Comparison of ENCODE assay signal across 35 cellular contexts in genomic region chr9:98766548-98766947, GRCh38. TPM values are rescaled to one million over a fixed set of nuclear protein-coding genes. Genes with fewer than 3 reads are reported as not detected.
DNase-seq lines count a peak whose midpoint lies in the region; ATAC-seq and TF ChIP-seq lines count a peak whose summit lies in the region.
"Had no signal": no experiment of that assay in that cellular context is flagged by ENCODE, and none has a peak within 500 bp of the region (broad histone marks: within the 10 kb centered on the region; RNA-seq: fewer than 3 reads in every experiment).

No MANE protein-coding gene starts in this region.

- H3K27ac ChIP-seq in foreskin keratinocyte, result no peak overlapping the region
- H3K27ac ChIP-seq: cardiac muscle cell, colonic mucosa, heart left ventricle, spleen, thoracic aorta, vagina, VCaP had no signal

- H3K27me3 ChIP-seq in adipocyte (replicated peaks; ENCODE audit: control insufficient read depth, insufficient read depth, low read length) (no peaks in the 10 kb centered on the region), foreskin keratinocyte (no peaks in the 10 kb centered on the region)
- H3K27me3 ChIP-seq: BE2C, cardiac muscle cell, colonic mucosa, heart left ventricle, spleen, vagina had no signal

- peaks cover 14% of the 10 kb centered on the region for H3K9me3 ChIP-seq in adipocyte (ENCODE audit: control insufficient read depth, low read length)
- H3K9me3 ChIP-seq: BE2C, colonic mucosa, vagina had no signal

- peaks cover 74% of the 10 kb centered on the region for H3K36me3 ChIP-seq in adipocyte (ENCODE audit: control insufficient read depth, insufficient read depth, low read length, severe bottlenecking)
- H3K36me3 ChIP-seq: BE2C, cardiac muscle cell, colonic mucosa had no signal

- H3K4me3 ChIP-seq in adipocyte (ENCODE audit: low read length), result no peak overlapping the region
- H3K4me3 ChIP-seq: cardiac muscle cell, colonic mucosa, heart left ventricle, spleen, thoracic aorta, vagina had no signal

- ATAC-seq in HG03196 (IDR thresholded peaks at IDR 0.05; ENCODE audit: unreplicated experiment), result no peak
- no peak for ATAC-seq in foreskin keratinocyte
- ATAC-seq: activated naive CD4-positive, alpha-beta T cell treated with anti-CD3 and anti-CD28 coated beads, Interleukin-2, amount 50 U/mL, for 72 hours; heart left ventricle; left ventricle myocardium superior; Panc1; right cardiac atrium; stimulated activated naive CD8-positive, alpha-beta T cell treated with anti-CD3 and anti-CD28 coated beads, Interleukin-15, amount 100 ng/mL, for 72 hours had no signal

- DNase-seq in GF-D8 (lab: John Stamatoyannopoulos, UW) (peak; percentile 30), MV-4-11 (lab: John Stamatoyannopoulos, UW) (peak; percentile 78), adipocyte (ENCODE audit: low read depth) (peak; percentile 42), iris pigment epithelial cell (ENCODE audit: low read depth) (peak; percentile 52), globus pallidus (ENCODE audit: low spot score) (no peak), HuH-7 (ENCODE audit: low spot score) (no peak), foreskin keratinocyte (no peak)
- DNase-seq: ACHN; activated CD4-positive, alpha-beta T cell treated with anti-CD3 and anti-CD28 coated beads for 4 hours; activated CD8-positive, alpha-beta memory T cell treated with anti-CD3 and anti-CD28 coated beads for 24 hours; activated T-cell treated with anti-CD3 and anti-CD28 coated beads for 4 hours; aorta; BE2C; effector CD8-positive, alpha-beta T cell; heart left ventricle; Kasumi-1; kidney; left ventricle myocardium superior; NCI-H1105; NCI-H1930; NCI-H524 treated with DMSO at 0.1 percent for 48 hours; right cardiac atrium; Right ventricle myocardium superior; spleen; stimulated activated CD4-positive, alpha-beta T cell treated with anti-CD3 and anti-CD28 coated beads, Interleukin-2, amount 100 ng/mL, for 24 hours; stimulated activated CD8-positive, alpha-beta memory T cell treated with anti-CD3 and anti-CD28 coated beads, Interleukin-4, amount 100 ng/mL, for 48 hours; stimulated activated naive CD8-positive, alpha-beta T cell treated with anti-CD3 and anti-CD28 coated beads, Interleukin-15, amount 100 ng/mL, for 72 hours had no signal

- no peak overlapping the region for H3K9ac ChIP-seq in adipocyte (ENCODE audit: low read length)

- no peak for TF ChIP-seq CTCF in foreskin keratinocyte (conservative IDR thresholded peaks at IDR 0.05)

- H3K4me1 ChIP-seq in adipocyte (ENCODE audit: control insufficient read depth, insufficient read depth, low read length) (peaks cover 8% of the 10 kb centered on the region), foreskin keratinocyte (peaks cover 6% of the 10 kb centered on the region)
- H3K4me1 ChIP-seq: BE2C, colonic mucosa, heart left ventricle, spleen, vagina had no signal

RNA-seq across cellular contexts. Expression of gene ANKS6, which starts 29.8 kb away (rescaled TPM):
- 17.0 and 17.5 TPM in 2 replicates for total RNA-seq in foreskin keratinocyte
- polyA plus RNA-seq in foreskin keratinocyte, result 15.3 and 17.7 TPM in 2 replicates

RNA-seq across cellular contexts. Expression of gene GALNT12, which starts 40.9 kb away (rescaled TPM):
- total RNA-seq in foreskin keratinocyte, result 0.34 and 0.81 TPM in 2 replicates
- polyA plus RNA-seq in foreskin keratinocyte, result 0.19 and 0.48 TPM in 2 replicates

RNA-seq across cellular contexts. Expression of gene GABBR2, which starts 57.8 kb away (rescaled TPM):
- total RNA-seq in foreskin keratinocyte, result not detected in 2 replicates
- not detected in 2 replicates for polyA plus RNA-seq in foreskin keratinocyte
- total RNA-seq: activated naive CD4-positive, alpha-beta T cell treated with anti-CD3 and anti-CD28 coated beads, Interleukin-2, amount 50 U/mL, for 72 hours; right cardiac atrium; thoracic aorta; vagina had no signal
- polyA plus RNA-seq: aorta, cardiac muscle cell, right cardiac atrium had no signal

Comparison
In these comparisons a context has a peak if more than half of its experiments do, and no peak if none do; other contexts are left out.
1. DNase-seq: peak in GF-D8 (single experiment), MV-4-11 (single experiment), adipocyte (single experiment) and iris pigment epithelial cell (single experiment); none in globus pallidus (single experiment), HuH-7 (single experiment) and foreskin keratinocyte (0 of 2).